Comparison of ENCODE assay signal across 9 cellular contexts in genomic region chrX:129655547-129656248, GRCh38. TPM values are rescaled to one million over a fixed set of nuclear protein-coding genes. Genes with fewer than 3 reads are reported as not detected.
DNase-seq lines count a peak whose midpoint lies in the region; ATAC-seq, FAIRE-seq and TF ChIP-seq lines count a peak whose summit lies in the region.
"Had no signal": no experiment of that assay in that cellular context is flagged by ENCODE, and none has a peak within 500 bp of the region (broad histone marks: within the 10 kb centered on the region; RNA-seq: fewer than 3 reads in every experiment).

No MANE protein-coding gene starts in this region.

- H3K27ac ChIP-seq in BLaER1 = no peak overlapping the region
- no peak overlapping the region for H3K27ac ChIP-seq in RWPE2 (ENCODE audit: poor library complexity, severe bottlenecking)
- H3K27ac ChIP-seq in hepatocyte = no peak overlapping the region
- H3K27ac ChIP-seq: uterus had no signal

- H2AFZ ChIP-seq in hepatocyte = no peak overlapping the region

- H3K9me2 ChIP-seq in hepatocyte (replicated peaks; ENCODE audit: insufficient read depth) = no peaks in the 10 kb centered on the region

- H3K36me3 ChIP-seq in BLaER1 (no peaks in the 10 kb centered on the region), GM06990 (ENCODE audit: control insufficient read depth, insufficient read depth, low read length) (no peaks in the 10 kb centered on the region), RWPE2 (ENCODE audit: low read depth) (no peaks in the 10 kb centered on the region), hepatocyte (replicated peaks; ENCODE audit: insufficient read depth, low read depth) (no peaks in the 10 kb centered on the region)
- H3K36me3 ChIP-seq: uterus had no signal

- H3K27me3 ChIP-seq in BLaER1 (peaks cover 84% of the 10 kb centered on the region), GM06990 (replicated peaks; ENCODE audit: control insufficient read depth, insufficient read depth, low read length) (peaks cover 1% of the 10 kb centered on the region), RWPE2 (ENCODE audit: insufficient read depth, poor library complexity, severe bottlenecking) (no peaks in the 10 kb centered on the region), hepatocyte (peaks cover 10% of the 10 kb centered on the region)
- H3K27me3 ChIP-seq: uterus had no signal

- H3K9me3 ChIP-seq in BLaER1 (peaks cover 24% of the 10 kb centered on the region), RWPE2 (ENCODE audit: severe bottlenecking) (no peaks in the 10 kb centered on the region), hepatocyte (ENCODE audit: low read depth) (no peaks in the 10 kb centered on the region)
- H3K9me3 ChIP-seq: uterus had no signal

- H4K20me1 ChIP-seq in BLaER1 = peaks cover 18% of the 10 kb centered on the region; the same call in 1 of the 2 replicates
- no peaks in the 10 kb centered on the region for H4K20me1 ChIP-seq in hepatocyte (ENCODE audit: insufficient read depth, poor library complexity, severe bottlenecking)

- H3K4me1 ChIP-seq in BLaER1 (peaks cover 16% of the 10 kb centered on the region), RWPE2 (ENCODE audit: insufficient read depth, poor library complexity, severe bottlenecking) (no peaks in the 10 kb centered on the region), hepatocyte (ENCODE audit: insufficient read depth) (peaks cover 3% of the 10 kb centered on the region)
- H3K4me1 ChIP-seq: uterus had no signal

- no peak for FAIRE-seq in frontal cortex (lab: Jason Lieb, UNC)

- ATAC-seq in RWPE2 (ENCODE audit: low read depth) (peak; percentile 55), GM21825 (IDR thresholded peaks at IDR 0.05; ENCODE audit: unreplicated experiment) (no peak)

- peak overlapping the region; percentile 81 for H3K4me2 ChIP-seq in BLaER1
- peak overlapping the region; percentile 87 for H3K4me2 ChIP-seq in hepatocyte

- H3K9ac ChIP-seq in BLaER1 = no peak overlapping the region

- DNase-seq in GM06990 (ENCODE audit: extremely low read depth, insufficient read length) (no peak), RWPE2 (ENCODE audit: low spot score) (no peak), hepatocyte (ENCODE audit: low spot score) (no peak), frontal cortex (ENCODE audit: low spot score in 2 of 2) (no peak), glomerular visceral epithelial cell (ENCODE audit: extremely low spot score) (no peak), T1000 (lab: John Stamatoyannopoulos, UW) (no peak)

- TF ChIP-seq CTCF in GM06990 (IDR thresholded peaks at IDR 0.05; ENCODE audit: insufficient read depth, low read length, poor library complexity, severe bottlenecking) (peak; percentile 16), RWPE2 (IDR thresholded peaks at IDR 0.05; ENCODE audit: poor library complexity, severe bottlenecking) (peak; percentile 45), hepatocyte (IDR thresholded peaks at IDR 0.05; ENCODE audit: poor library complexity) (peak; percentile 10)

- H3K79me2 ChIP-seq in hepatocyte = no peaks in the 10 kb centered on the region

- H3K4me3 ChIP-seq in BLaER1 (no peak overlapping the region), GM06990 (replicated peaks; ENCODE audit: low read depth, low read length) (no peak overlapping the region), RWPE2 (ENCODE audit: severe bottlenecking) (no peak overlapping the region), hepatocyte (no peak overlapping the region)

- 56% methylated on average over 10 of the region's 11 CpGs for WGBS in hepatocyte (ENCODE audit: low lambda C conversion rate, missing lambda C conversion rate)

RNA-seq across cellular contexts. Expression of gene APLN, which starts 0.9 kb away (rescaled TPM):
- total RNA-seq in hepatocyte (0.16 and 0.30 TPM in 2 replicates), frontal cortex (2.4 TPM)
- polyA plus RNA-seq in hepatocyte = 0.30 and 0.92 TPM in 2 replicates
